1 cellular context compared by ENCODE assay signal in genomic region chr2:182300603-182301002, GRCh38.
TF ChIP-seq lines count a peak whose summit lies in the region.

No MANE protein-coding gene starts in this region.

TF ChIP-seq in HEK293, 187 proteins besides CTCF, POLR2A, EP300 and RAD21 (continued from another document and continues in another):
- TF ChIP-seq ZNF664 (tag by site-specific recombination; IDR thresholded peaks at IDR 0.05) (no peak), ZNF10 (tag by site-specific recombination; IDR thresholded peaks at IDR 0.05) (no peak), ZNF529 (tag by site-specific recombination; IDR thresholded peaks at IDR 0.05; ENCODE audit: insufficient replicate concordance) (no peak), ZNF596 (tag by site-specific recombination; IDR thresholded peaks at IDR 0.05) (0 out of 2 replicates have a peak, but pooled peaks have one; percentile 18), GLI4 (tag by site-specific recombination; IDR thresholded peaks at IDR 0.05) (no peak), ZNF837 (tag by site-specific recombination; IDR thresholded peaks at IDR 0.05) (no peak), HOXD13 (CRISPR knock-in tag; IDR thresholded peaks at IDR 0.05; ENCODE audit: borderline replicate concordance) (no peak), ZNF768 (tag by site-specific recombination; IDR thresholded peaks at IDR 0.05) (no peak), KLF7 (tag by site-specific recombination; IDR thresholded peaks at IDR 0.05; ENCODE audit: borderline replicate concordance) (no peak), ZNF223 (tag by site-specific recombination; IDR thresholded peaks at IDR 0.05) (no peak), ZSCAN4 (tag by site-specific recombination; IDR thresholded peaks at IDR 0.05) (no peak), ZNF558 (tag by site-specific recombination; IDR thresholded peaks at IDR 0.05) (0 out of 2 replicates have a peak, but pooled peaks have one; percentile 21), AEBP2 (tag by site-specific recombination; IDR thresholded peaks at IDR 0.05; ENCODE audit: borderline replicate concordance) (no peak), SP7 (tag by site-specific recombination; IDR thresholded peaks at IDR 0.05) (peak; percentile 98), PBX3 (CRISPR knock-in tag; IDR thresholded peaks at IDR 0.05) (no peak), FEZF1 (tag by site-specific recombination; IDR thresholded peaks at IDR 0.05) (peak; percentile 90), ZBTB26 (tag by site-specific recombination; optimal IDR thresholded peaks at IDR 0.05) (no peak), ZBTB11 (tag by site-specific recombination; conservative IDR thresholded peaks at IDR 0.05; ENCODE audit: low read depth) (no peak), ZSCAN5A (tag by site-specific recombination; IDR thresholded peaks at IDR 0.05) (no peak), ZNF555 (tag by site-specific recombination; conservative IDR thresholded peaks at IDR 0.05) (no peak), ZNF621 (tag by site-specific recombination; IDR thresholded peaks at IDR 0.05) (no peak), YY2 (tag by site-specific recombination; IDR thresholded peaks at IDR 0.05) (no peak), ZNF433 (tag by site-specific recombination; IDR thresholded peaks at IDR 0.05; ENCODE audit: low read depth) (no peak)
- TF ChIP-seq, protein P1, sequence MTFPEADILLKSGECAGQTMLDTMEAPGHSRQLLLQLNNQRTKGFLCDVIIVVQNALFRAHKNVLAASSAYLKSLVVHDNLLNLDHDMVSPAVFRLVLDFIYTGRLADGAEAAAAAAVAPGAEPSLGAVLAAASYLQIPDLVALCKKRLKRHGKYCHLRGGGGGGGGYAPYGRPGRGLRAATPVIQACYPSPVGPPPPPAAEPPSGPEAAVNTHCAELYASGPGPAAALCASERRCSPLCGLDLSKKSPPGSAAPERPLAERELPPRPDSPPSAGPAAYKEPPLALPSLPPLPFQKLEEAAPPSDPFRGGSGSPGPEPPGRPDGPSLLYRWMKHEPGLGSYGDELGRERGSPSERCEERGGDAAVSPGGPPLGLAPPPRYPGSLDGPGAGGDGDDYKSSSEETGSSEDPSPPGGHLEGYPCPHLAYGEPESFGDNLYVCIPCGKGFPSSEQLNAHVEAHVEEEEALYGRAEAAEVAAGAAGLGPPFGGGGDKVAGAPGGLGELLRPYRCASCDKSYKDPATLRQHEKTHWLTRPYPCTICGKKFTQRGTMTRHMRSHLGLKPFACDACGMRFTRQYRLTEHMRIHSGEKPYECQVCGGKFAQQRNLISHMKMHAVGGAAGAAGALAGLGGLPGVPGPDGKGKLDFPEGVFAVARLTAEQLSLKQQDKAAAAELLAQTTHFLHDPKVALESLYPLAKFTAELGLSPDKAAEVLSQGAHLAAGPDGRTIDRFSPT (tag by site-specific recombination; IDR thresholded peaks at IDR 0.05), result no peak
- TF ChIP-seq, protein P2, sequence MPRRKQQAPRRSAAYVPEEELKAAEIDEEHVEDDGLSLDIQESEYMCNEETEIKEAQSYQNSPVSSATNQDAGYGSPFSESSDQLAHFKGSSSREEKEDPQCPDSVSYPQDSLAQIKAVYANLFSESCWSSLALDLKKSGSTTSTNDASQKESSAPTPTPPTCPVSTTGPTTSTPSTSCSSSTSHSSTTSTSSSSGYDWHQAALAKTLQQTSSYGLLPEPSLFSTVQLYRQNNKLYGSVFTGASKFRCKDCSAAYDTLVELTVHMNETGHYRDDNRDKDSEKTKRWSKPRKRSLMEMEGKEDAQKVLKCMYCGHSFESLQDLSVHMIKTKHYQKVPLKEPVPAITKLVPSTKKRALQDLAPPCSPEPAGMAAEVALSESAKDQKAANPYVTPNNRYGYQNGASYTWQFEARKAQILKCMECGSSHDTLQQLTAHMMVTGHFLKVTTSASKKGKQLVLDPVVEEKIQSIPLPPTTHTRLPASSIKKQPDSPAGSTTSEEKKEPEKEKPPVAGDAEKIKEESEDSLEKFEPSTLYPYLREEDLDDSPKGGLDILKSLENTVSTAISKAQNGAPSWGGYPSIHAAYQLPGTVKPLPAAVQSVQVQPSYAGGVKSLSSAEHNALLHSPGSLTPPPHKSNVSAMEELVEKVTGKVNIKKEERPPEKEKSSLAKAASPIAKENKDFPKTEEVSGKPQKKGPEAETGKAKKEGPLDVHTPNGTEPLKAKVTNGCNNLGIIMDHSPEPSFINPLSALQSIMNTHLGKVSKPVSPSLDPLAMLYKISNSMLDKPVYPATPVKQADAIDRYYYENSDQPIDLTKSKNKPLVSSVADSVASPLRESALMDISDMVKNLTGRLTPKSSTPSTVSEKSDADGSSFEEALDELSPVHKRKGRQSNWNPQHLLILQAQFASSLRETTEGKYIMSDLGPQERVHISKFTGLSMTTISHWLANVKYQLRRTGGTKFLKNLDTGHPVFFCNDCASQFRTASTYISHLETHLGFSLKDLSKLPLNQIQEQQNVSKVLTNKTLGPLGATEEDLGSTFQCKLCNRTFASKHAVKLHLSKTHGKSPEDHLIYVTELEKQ (tag by site-specific recombination; IDR thresholded peaks at IDR 0.05; ENCODE audit: borderline replicate concordance), result peak; percentile 86
- TF ChIP-seq, protein P3, sequence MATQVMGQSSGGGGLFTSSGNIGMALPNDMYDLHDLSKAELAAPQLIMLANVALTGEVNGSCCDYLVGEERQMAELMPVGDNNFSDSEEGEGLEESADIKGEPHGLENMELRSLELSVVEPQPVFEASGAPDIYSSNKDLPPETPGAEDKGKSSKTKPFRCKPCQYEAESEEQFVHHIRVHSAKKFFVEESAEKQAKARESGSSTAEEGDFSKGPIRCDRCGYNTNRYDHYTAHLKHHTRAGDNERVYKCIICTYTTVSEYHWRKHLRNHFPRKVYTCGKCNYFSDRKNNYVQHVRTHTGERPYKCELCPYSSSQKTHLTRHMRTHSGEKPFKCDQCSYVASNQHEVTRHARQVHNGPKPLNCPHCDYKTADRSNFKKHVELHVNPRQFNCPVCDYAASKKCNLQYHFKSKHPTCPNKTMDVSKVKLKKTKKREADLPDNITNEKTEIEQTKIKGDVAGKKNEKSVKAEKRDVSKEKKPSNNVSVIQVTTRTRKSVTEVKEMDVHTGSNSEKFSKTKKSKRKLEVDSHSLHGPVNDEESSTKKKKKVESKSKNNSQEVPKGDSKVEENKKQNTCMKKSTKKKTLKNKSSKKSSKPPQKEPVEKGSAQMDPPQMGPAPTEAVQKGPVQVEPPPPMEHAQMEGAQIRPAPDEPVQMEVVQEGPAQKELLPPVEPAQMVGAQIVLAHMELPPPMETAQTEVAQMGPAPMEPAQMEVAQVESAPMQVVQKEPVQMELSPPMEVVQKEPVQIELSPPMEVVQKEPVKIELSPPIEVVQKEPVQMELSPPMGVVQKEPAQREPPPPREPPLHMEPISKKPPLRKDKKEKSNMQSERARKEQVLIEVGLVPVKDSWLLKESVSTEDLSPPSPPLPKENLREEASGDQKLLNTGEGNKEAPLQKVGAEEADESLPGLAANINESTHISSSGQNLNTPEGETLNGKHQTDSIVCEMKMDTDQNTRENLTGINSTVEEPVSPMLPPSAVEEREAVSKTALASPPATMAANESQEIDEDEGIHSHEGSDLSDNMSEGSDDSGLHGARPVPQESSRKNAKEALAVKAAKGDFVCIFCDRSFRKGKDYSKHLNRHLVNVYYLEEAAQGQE (tag by site-specific recombination; IDR thresholded peaks at IDR 0.05), result no peak
- TF ChIP-seq, protein P4, sequence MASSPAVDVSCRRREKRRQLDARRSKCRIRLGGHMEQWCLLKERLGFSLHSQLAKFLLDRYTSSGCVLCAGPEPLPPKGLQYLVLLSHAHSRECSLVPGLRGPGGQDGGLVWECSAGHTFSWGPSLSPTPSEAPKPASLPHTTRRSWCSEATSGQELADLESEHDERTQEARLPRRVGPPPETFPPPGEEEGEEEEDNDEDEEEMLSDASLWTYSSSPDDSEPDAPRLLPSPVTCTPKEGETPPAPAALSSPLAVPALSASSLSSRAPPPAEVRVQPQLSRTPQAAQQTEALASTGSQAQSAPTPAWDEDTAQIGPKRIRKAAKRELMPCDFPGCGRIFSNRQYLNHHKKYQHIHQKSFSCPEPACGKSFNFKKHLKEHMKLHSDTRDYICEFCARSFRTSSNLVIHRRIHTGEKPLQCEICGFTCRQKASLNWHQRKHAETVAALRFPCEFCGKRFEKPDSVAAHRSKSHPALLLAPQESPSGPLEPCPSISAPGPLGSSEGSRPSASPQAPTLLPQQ (tag by site-specific recombination; IDR thresholded peaks at IDR 0.05), result peak; percentile 60
- TF ChIP-seq, protein P5, sequence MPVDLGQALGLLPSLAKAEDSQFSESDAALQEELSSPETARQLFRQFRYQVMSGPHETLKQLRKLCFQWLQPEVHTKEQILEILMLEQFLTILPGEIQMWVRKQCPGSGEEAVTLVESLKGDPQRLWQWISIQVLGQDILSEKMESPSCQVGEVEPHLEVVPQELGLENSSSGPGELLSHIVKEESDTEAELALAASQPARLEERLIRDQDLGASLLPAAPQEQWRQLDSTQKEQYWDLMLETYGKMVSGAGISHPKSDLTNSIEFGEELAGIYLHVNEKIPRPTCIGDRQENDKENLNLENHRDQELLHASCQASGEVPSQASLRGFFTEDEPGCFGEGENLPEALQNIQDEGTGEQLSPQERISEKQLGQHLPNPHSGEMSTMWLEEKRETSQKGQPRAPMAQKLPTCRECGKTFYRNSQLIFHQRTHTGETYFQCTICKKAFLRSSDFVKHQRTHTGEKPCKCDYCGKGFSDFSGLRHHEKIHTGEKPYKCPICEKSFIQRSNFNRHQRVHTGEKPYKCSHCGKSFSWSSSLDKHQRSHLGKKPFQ (tag by site-specific recombination; IDR thresholded peaks at IDR 0.05), result no peak
